ENCODE assay signal across 17 cellular contexts in the genomic region with DNA sequence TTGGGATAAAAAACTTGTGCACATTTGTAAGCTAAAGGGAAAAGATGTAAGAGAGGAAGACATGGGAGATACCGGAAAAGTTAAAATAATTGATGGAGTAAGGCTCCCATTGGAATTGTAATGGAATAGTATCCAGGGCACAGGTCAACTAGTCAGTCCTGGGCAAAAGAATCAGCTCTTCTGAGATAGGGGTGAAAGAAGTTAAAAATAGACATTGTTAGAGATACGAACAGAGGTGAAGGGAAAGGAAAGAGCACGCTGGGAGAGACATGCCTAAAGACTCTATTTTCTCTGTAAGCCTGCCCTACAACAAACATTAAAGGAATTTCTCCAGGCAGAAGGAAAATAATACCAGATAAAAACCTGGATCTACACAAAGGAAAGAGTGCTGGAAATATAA.
DNase-seq lines count a peak whose midpoint lies in the region; ATAC-seq and TF ChIP-seq lines count a peak whose summit lies in the region.
"Had no signal": no experiment of that assay in that cellular context is flagged by ENCODE, and none has a peak within 500 bp of the region (broad histone marks: within the 10 kb centered on the region; RNA-seq: fewer than 3 reads in every experiment).

No MANE protein-coding gene starts in this region.

- H3K9me3 ChIP-seq in ascending aorta (no peaks in the 10 kb centered on the region), heart left ventricle (no peaks in the 10 kb centered on the region), thoracic aorta (no peaks in the 10 kb centered on the region)
- H3K9me3 ChIP-seq: BLaER1, HAP-1 had no signal

- TF ChIP-seq POLR2A in heart left ventricle (IDR thresholded peaks at IDR 0.05) = no peak

- POLR2A ChIA-PET in activated CD4-positive, alpha-beta T cell treated with anti-CD3 and anti-CD28 coated beads, Interleukin-2, amount 10 ng/mL, durations not matched to agents 7 days and 5 days (lab: Charles Lee) = no interaction called here

- 30 to 36% (median 33%) methylated on average over 3 of the region's 3 CpGs for WGBS in heart left ventricle, 4 donors

- H3K4me1 ChIP-seq in ascending aorta (peaks cover 0 to 3% of the 10 kb centered on the region in 2 donors), heart left ventricle (peaks cover 0 to 21% (median 3%) of the 10 kb centered on the region in 12 donors), thoracic aorta (ENCODE audit: control insufficient read depth in 1 of 2, low read depth in 2 of 2) (peaks cover 16 to 31% of the 10 kb centered on the region in 2 donors)

- intact Hi-C loops in ascending aorta (cut with DNase I) (no loop called here), heart left ventricle (cut with DNase I) (loop anchor here in 2 of 10 donors (5.0 to 10.0 kb wide), 2 partner anchors 182 to 184 kb away; no protein-coding TSS in a partner anchor), left ventricle myocardium superior (cut with micrococcal nuclease) (no loop called here)

- H3K27me3 Mint-ChIP-seq in activated CD4-positive, alpha-beta T cell treated with anti-CD3 and anti-CD28 coated beads, Interleukin-2, amount 10 ng/mL, durations not matched to agents 7 days and 5 days = peaks cover 2% of the 10 kb centered on the region
- H3K27me3 Mint-ChIP-seq: CD4-positive, alpha-beta memory T cell had no signal

- H3K27ac ChIP-seq in ascending aorta (peak overlapping the region; percentile 64 to 79), heart left ventricle (peak overlapping the region; percentile 2 to 71 (median 40)), thoracic aorta (peak overlapping the region; percentile 20 to 49)
- H3K27ac ChIP-seq: BLaER1, GM23248 had no signal

- no peak for TF ChIP-seq CTCF in ascending aorta (IDR thresholded peaks at IDR 0.05)
- TF ChIP-seq CTCF in heart left ventricle (IDR thresholded peaks at IDR 0.05) = no peak
- no peak for TF ChIP-seq CTCF in thoracic aorta (IDR thresholded peaks at IDR 0.05)

- H3K4me3 Mint-ChIP-seq in activated CD4-positive, alpha-beta T cell treated with anti-CD3 and anti-CD28 coated beads, Interleukin-2, amount 10 ng/mL, durations not matched to agents 7 days and 5 days = no peak overlapping the region
- H3K4me3 Mint-ChIP-seq: CD14-positive monocyte; CD4-positive, alpha-beta memory T cell had no signal

- H3K36me3 Mint-ChIP-seq in activated CD4-positive, alpha-beta T cell treated with anti-CD3 and anti-CD28 coated beads, Interleukin-2, amount 10 ng/mL, durations not matched to agents 7 days and 5 days (ENCODE audit: low read depth) = no peaks in the 10 kb centered on the region
- H3K36me3 Mint-ChIP-seq: CD14-positive monocyte; CD4-positive, alpha-beta memory T cell had no signal

- H3K36me3 ChIP-seq in ascending aorta (peaks cover 0 to 4% of the 10 kb centered on the region in 2 donors), heart left ventricle (peaks cover 0 to 4% (median 0%) of the 10 kb centered on the region in 9 donors), thoracic aorta (no peaks in the 10 kb centered on the region)
- H3K36me3 ChIP-seq: BLaER1, HAP-1 had no signal

- H3K9me3 Mint-ChIP-seq in activated CD4-positive, alpha-beta T cell treated with anti-CD3 and anti-CD28 coated beads, Interleukin-2, amount 10 ng/mL, durations not matched to agents 7 days and 5 days = no peaks in the 10 kb centered on the region
- H3K9me3 Mint-ChIP-seq: CD4-positive, alpha-beta memory T cell had no signal

- H3K4me1 Mint-ChIP-seq in activated CD4-positive, alpha-beta T cell treated with anti-CD3 and anti-CD28 coated beads, Interleukin-2, amount 10 ng/mL, durations not matched to agents 7 days and 5 days = no peaks in the 10 kb centered on the region
- H3K4me1 Mint-ChIP-seq: CD14-positive monocyte; CD4-positive, alpha-beta memory T cell had no signal

- ATAC-seq in heart left ventricle = peak; percentile 76 to 87 (median 82)
- peak; percentile 91 for ATAC-seq in left ventricle myocardium superior
- no peak for ATAC-seq in thoracic aorta (ENCODE audit: insufficient number of reproducible peaks, low FRiP score, low read depth)
- ATAC-seq in GM18511 (IDR thresholded peaks at IDR 0.05; ENCODE audit: unreplicated experiment) = no peak
- ATAC-seq: GM12878 had no signal

- no peak overlapping the region for H3K27ac Mint-ChIP-seq in activated CD4-positive, alpha-beta T cell treated with anti-CD3 and anti-CD28 coated beads, Interleukin-2, amount 10 ng/mL, durations not matched to agents 7 days and 5 days
- H3K27ac Mint-ChIP-seq: CD14-positive monocyte; CD4-positive, alpha-beta memory T cell had no signal

- H3K27me3 ChIP-seq in ascending aorta (no peaks in the 10 kb centered on the region), heart left ventricle (no peaks in the 10 kb centered on the region), thoracic aorta (replicated peaks; ENCODE audit: insufficient read depth) (no peaks in the 10 kb centered on the region)
- H3K27me3 ChIP-seq: BLaER1 had no signal

- no peak for DNase-seq in ascending aorta (ENCODE audit: low spot score in 2 of 2)
- DNase-seq in heart left ventricle = no peak
- DNase-seq in left ventricle myocardium superior = no peak
- no peak for DNase-seq in thoracic aorta (ENCODE audit: low spot score)
- DNase-seq in NCI-H1092 treated with DMSO at 0.1 percent for 48 hours (lab: John Stamatoyannopoulos, UW) = no peak
- no peak for DNase-seq in activated CD4-positive, alpha-beta T cell treated with anti-CD3 and anti-CD28 coated beads, Interleukin-2, amount 10 ng/mL, durations not matched to agents 7 days and 5 days
- DNase-seq: 8988T; CD4-positive, alpha-beta memory T cell; DMS53; DND-41; EL; GM23248 had no signal

- CTCF ChIA-PET in activated CD4-positive, alpha-beta T cell treated with anti-CD3 and anti-CD28 coated beads, Interleukin-2, amount 10 ng/mL, durations not matched to agents 7 days and 5 days (lab: Charles Lee) = no interaction called here

- H3K4me3 ChIP-seq in ascending aorta (no peak overlapping the region), heart left ventricle (no peak overlapping the region), thoracic aorta (peak overlapping the region; percentile 25)
- H3K4me3 ChIP-seq: BLaER1, GM12878, GM23248, HAP-1 had no signal

Comparison
In these comparisons a context has a peak if more than half of its experiments do, and no peak if none do; other contexts are left out.
1. ATAC-seq: peak in heart left ventricle (4 of 4) and left ventricle myocardium superior (single experiment); none in thoracic aorta (single experiment) and GM18511 (single experiment).
2. Peak in every context shown above with its lines, with median percentiles within 50 percentile points of each other: H3K27ac ChIP-seq.